In genomic region chr2:179130560-179130959, GRCh38 we compare ENCODE assay signal across 11 cellular contexts.
"Had no signal": no experiment of that assay in that cellular context is flagged by ENCODE, and none has a peak within 500 bp of the region (broad histone marks: within the 10 kb centered on the region; RNA-seq: fewer than 3 reads in every experiment).

No MANE protein-coding gene starts in this region.

- H3K27ac ChIP-seq: GM23248 had no signal

- ATAC-seq: GM23338, HCT116 had no signal

- H3K9ac ChIP-seq: GM23248 had no signal

- H3K4me1 ChIP-seq: HAP-1 had no signal

- H2AFZ ChIP-seq: GM23248, GM23338 had no signal

- H3K4me3 ChIP-seq: GM23248, GM23338, HAP-1 had no signal

- DNase-seq: GM23248, GOT3, H7, H9, HCEC 1CT, HFFc6 had no signal

- H3K9me3 ChIP-seq: HAP-1 had no signal

- H3K4me2 ChIP-seq: GM23338 had no signal

- FAIRE-seq: H1, H54 had no signal
